16 cellular contexts compared by ENCODE assay signal in the genomic region with DNA sequence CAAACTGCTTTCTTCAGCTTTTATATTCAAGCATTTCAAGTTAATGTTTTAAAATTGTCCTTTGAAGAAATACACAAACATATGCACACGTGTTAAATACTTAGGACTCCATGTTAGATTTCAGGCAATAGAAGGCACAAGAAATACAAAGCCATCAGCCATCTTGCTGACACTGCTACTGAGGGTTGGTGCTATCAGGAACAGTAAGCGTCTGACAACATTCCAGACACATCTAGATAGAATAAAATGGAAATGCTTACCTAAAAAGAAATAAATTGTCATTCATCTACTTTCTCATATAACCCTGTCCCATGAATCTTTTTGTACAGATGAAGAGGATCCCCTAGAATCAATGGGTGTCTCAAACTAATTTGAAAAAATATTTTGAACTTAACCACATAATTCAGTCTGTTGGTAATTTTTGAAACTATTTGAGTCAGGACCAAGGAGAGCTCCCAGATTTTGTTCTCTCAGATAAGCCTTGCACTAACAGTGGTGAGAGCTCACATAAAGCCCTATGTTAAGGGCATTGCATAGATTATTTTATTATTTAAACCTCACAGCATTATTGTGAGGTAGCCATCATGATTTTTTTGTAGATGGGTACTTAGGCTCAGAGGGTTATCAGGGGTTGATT.
DNase-seq lines count a peak whose midpoint lies in the region; ATAC-seq and TF ChIP-seq lines count a peak whose summit lies in the region.
"Had no signal": no experiment of that assay in that cellular context is flagged by ENCODE, and none has a peak within 500 bp of the region (broad histone marks: within the 10 kb centered on the region; RNA-seq: fewer than 3 reads in every experiment).

No MANE protein-coding gene starts in this region.

- POLR2A ChIA-PET in HEK293 (lab: Yijun Ruan, JAX): no interaction called here

- no peaks in the 10 kb centered on the region for H3K4me1 Mint-ChIP-seq in endothelial cell (ENCODE audit: unreplicated experiment)
- H3K4me1 Mint-ChIP-seq: activated B cell treated with CpG ODN at 0.5 μM for 24 hours; activated CD8-positive, alpha-beta memory T cell treated with anti-CD3 and anti-CD28 coated beads, Interleukin-2, amount 10 ng/mL, durations not matched to agents 7 days and 5 days had no signal

- in situ Hi-C loops in SK-MEL-5 (cut with HindIII; ENCODE audit: low pct_unique_long_range_greater_than_20kb, low sequenced_read_pairs) (no loop called here), GM13976 (cut with MboI; ENCODE audit: low sequenced_read_pairs, unreplicated experiment) (no loop called here)

- H3K36me3 Mint-ChIP-seq in endothelial cell (ENCODE audit: low read depth, unreplicated experiment): no peaks in the 10 kb centered on the region
- H3K36me3 Mint-ChIP-seq: activated CD8-positive, alpha-beta memory T cell treated with anti-CD3 and anti-CD28 coated beads, Interleukin-2, amount 10 ng/mL, durations not matched to agents 7 days and 5 days had no signal

- H3K27ac ChIP-seq in HEK293 (ENCODE audit: extremely low read depth, low read depth, low read length) (no peak overlapping the region), heart right ventricle (no peak overlapping the region)
- H3K27ac ChIP-seq: BLaER1 treated with 17β-estradiol and CSF1 and Interleukin-3, amounts not matched to agents 10 nM and 100 nM; cardiac muscle cell; gastrocnemius medialis had no signal

- no peaks in the 10 kb centered on the region for H3K9me3 ChIP-seq in HEK293 (ENCODE audit: control insufficient read depth, insufficient read depth, low read depth, low read length)
- peaks cover 0 to 5% (median 0%) of the 10 kb centered on the region in 11 donors for H3K9me3 ChIP-seq in heart right ventricle
- H3K9me3 ChIP-seq: BLaER1 treated with 17β-estradiol and CSF1 and Interleukin-3, amounts not matched to agents 10 nM and 100 nM; gastrocnemius medialis had no signal

- H3K9me3 Mint-ChIP-seq in endothelial cell (ENCODE audit: unreplicated experiment): no peaks in the 10 kb centered on the region

- no peak for ATAC-seq in heart right ventricle
- ATAC-seq: activated CD8-positive, alpha-beta memory T cell treated with anti-CD3 and anti-CD28 coated beads, Interleukin-2, amount 10 ng/mL, durations not matched to agents 7 days and 5 days; gastrocnemius medialis had no signal

- H3K4me3 Mint-ChIP-seq in endothelial cell (ENCODE audit: unreplicated experiment): no peak overlapping the region
- H3K4me3 Mint-ChIP-seq: activated B cell treated with CpG ODN at 0.5 μM for 24 hours; activated CD8-positive, alpha-beta memory T cell treated with anti-CD3 and anti-CD28 coated beads, Interleukin-2, amount 10 ng/mL, durations not matched to agents 7 days and 5 days had no signal

- DNase-seq in SK-MEL-5 (ENCODE audit: low read depth, low spot score) (peak; percentile 5), endothelial cell (ENCODE audit: low spot score) (peak; percentile 12), renal cortical epithelial cell (ENCODE audit: low read depth) (peak; percentile 3), GM13976 (ENCODE audit: low spot score) (no peak), heart right ventricle (no peak), AG08395 (ENCODE audit: low spot score) (no peak)
- DNase-seq: activated B cell treated with CpG ODN at 0.5 μM for 24 hours; activated CD8-positive, alpha-beta memory T cell treated with anti-CD3 and anti-CD28 coated beads, Interleukin-2, amount 10 ng/mL, durations not matched to agents 7 days and 5 days; DMS79; effector memory CD4-positive, alpha-beta T cell; gastrocnemius medialis; kidney; NCI-H1417 had no signal

- H3K36me3 ChIP-seq in HEK293 (ENCODE audit: control insufficient read depth in 2 of 2, insufficient read depth in 1 of 2, low read length in 2 of 2) (no peaks in the 10 kb centered on the region), heart right ventricle (no peaks in the 10 kb centered on the region)
- H3K36me3 ChIP-seq: BLaER1 treated with 17β-estradiol and CSF1 and Interleukin-3, amounts not matched to agents 10 nM and 100 nM; cardiac muscle cell; gastrocnemius medialis had no signal

- CTCF ChIA-PET in HEK293 (lab: Yijun Ruan, JAX): interaction anchor here (0.5 kb wide), 1 partner anchor 19 kb away, joined by 3 read pairs; no protein-coding TSS in a partner anchor

- 18 to 20% methylated on average over 2 of the region's 2 CpGs for WGBS in heart right ventricle, 2 donors

- H3K4me1 ChIP-seq in HEK293 (ENCODE audit: control insufficient read depth, insufficient read depth, low read length): no peaks in the 10 kb centered on the region
- H3K4me1 ChIP-seq in heart right ventricle: no peaks in the 10 kb centered on the region
- H3K4me1 ChIP-seq: BLaER1 treated with 17β-estradiol and CSF1 and Interleukin-3, amounts not matched to agents 10 nM and 100 nM; gastrocnemius medialis had no signal

- H3K27ac Mint-ChIP-seq in endothelial cell (ENCODE audit: unreplicated experiment): no peak overlapping the region
- H3K27ac Mint-ChIP-seq: activated B cell treated with CpG ODN at 0.5 μM for 24 hours; activated CD8-positive, alpha-beta memory T cell treated with anti-CD3 and anti-CD28 coated beads, Interleukin-2, amount 10 ng/mL, durations not matched to agents 7 days and 5 days had no signal

- intact Hi-C loops in heart right ventricle (cut with DNase I): no loop called here

- no peaks in the 10 kb centered on the region for H3K27me3 Mint-ChIP-seq in endothelial cell (ENCODE audit: unreplicated experiment)
- H3K27me3 Mint-ChIP-seq: activated B cell treated with CpG ODN at 0.5 μM for 24 hours; activated CD8-positive, alpha-beta memory T cell treated with anti-CD3 and anti-CD28 coated beads, Interleukin-2, amount 10 ng/mL, durations not matched to agents 7 days and 5 days had no signal

- H3K4me3 ChIP-seq in HEK293 (ENCODE audit: low read depth, low read length) (no peak overlapping the region), heart right ventricle (no peak overlapping the region)
- H3K4me3 ChIP-seq: BLaER1 treated with 17β-estradiol and CSF1 and Interleukin-3, amounts not matched to agents 10 nM and 100 nM; cardiac muscle cell; gastrocnemius medialis had no signal

- no peaks in the 10 kb centered on the region for H3K27me3 ChIP-seq in heart right ventricle
- H3K27me3 ChIP-seq: BLaER1 treated with 17β-estradiol and CSF1 and Interleukin-3, amounts not matched to agents 10 nM and 100 nM; cardiac muscle cell; gastrocnemius medialis had no signal

- TF ChIP-seq CTCF in HEK293 (tag by site-specific recombination; IDR thresholded peaks at IDR 0.05) (no peak), endothelial cell (IDR thresholded peaks at IDR 0.05; ENCODE audit: unreplicated experiment) (no peak), GM13976 (IDR thresholded peaks at IDR 0.05; ENCODE audit: borderline replicate concordance, control extremely low read depth, extremely low read depth, insufficient read depth, missing control alignments) (no peak), heart right ventricle (IDR thresholded peaks at IDR 0.05) (no peak)

TF ChIP-seq in HEK293, 187 proteins besides CTCF, POLR2A, EP300 and RAD21:
- TF ChIP-seq, protein P1, sequence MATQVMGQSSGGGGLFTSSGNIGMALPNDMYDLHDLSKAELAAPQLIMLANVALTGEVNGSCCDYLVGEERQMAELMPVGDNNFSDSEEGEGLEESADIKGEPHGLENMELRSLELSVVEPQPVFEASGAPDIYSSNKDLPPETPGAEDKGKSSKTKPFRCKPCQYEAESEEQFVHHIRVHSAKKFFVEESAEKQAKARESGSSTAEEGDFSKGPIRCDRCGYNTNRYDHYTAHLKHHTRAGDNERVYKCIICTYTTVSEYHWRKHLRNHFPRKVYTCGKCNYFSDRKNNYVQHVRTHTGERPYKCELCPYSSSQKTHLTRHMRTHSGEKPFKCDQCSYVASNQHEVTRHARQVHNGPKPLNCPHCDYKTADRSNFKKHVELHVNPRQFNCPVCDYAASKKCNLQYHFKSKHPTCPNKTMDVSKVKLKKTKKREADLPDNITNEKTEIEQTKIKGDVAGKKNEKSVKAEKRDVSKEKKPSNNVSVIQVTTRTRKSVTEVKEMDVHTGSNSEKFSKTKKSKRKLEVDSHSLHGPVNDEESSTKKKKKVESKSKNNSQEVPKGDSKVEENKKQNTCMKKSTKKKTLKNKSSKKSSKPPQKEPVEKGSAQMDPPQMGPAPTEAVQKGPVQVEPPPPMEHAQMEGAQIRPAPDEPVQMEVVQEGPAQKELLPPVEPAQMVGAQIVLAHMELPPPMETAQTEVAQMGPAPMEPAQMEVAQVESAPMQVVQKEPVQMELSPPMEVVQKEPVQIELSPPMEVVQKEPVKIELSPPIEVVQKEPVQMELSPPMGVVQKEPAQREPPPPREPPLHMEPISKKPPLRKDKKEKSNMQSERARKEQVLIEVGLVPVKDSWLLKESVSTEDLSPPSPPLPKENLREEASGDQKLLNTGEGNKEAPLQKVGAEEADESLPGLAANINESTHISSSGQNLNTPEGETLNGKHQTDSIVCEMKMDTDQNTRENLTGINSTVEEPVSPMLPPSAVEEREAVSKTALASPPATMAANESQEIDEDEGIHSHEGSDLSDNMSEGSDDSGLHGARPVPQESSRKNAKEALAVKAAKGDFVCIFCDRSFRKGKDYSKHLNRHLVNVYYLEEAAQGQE (tag by site-specific recombination; IDR thresholded peaks at IDR 0.05): peak; percentile 88
- TF ChIP-seq ZNF626 (tag by site-specific recombination; IDR thresholded peaks at IDR 0.05): no peak

Comparison
In these comparisons a context has a peak if more than half of its experiments do, and no peak if none do; other contexts are left out.
1. DNase-seq: peak in SK-MEL-5 (single experiment), endothelial cell (single experiment) and renal cortical epithelial cell (single experiment); none in GM13976 (single experiment), heart right ventricle (0 of 2) and AG08395 (single experiment).